ENCODE assay signal across 8 cellular contexts in the genomic region with DNA sequence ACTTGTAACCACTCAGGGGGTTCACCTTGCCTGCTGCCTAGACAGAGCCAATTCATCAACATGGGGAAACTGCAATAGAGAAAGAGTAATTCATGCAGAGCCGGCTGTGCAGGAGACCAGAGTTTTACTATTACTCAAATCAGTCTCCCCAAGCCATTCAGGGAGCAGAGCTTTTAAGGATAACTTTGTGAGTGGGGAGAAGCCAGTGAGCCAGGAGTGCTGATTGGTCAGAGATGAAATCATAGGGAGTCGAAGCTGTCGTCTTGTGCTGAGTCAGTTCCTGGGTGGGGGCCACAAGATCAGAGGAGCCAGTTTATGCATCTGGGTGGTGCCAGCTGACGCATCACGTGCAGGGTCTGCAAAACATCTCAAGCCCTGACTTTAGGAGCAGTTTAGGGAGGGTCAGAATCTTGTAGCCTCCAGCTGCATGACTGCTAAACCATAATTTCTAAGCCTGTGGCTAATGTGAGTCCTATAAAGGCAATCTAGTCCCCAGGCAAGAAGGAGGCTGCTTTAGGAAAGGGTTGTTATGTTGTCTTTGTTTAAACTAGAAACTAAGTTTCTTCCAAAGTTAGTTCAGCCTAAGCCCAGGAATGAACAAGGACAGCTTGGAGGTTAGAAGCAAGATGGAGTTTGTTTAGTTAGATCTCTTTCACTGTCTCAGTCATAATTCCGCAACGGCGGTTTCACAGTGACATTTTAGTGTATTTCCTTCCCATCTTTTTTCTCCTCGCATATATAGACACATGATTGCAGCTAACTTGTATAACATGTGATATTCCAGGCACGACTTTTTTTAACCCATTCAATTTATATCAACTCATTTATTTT.
DNase-seq lines count a peak whose midpoint lies in the region; ATAC-seq and TF ChIP-seq lines count a peak whose summit lies in the region.

No MANE protein-coding gene starts in this region.

- no peaks in the 10 kb centered on the region for H3K4me1 ChIP-seq in prostate gland (replicated peaks)

- TF ChIP-seq POLR2A in GM18505 (IDR thresholded peaks at IDR 0.05; ENCODE audit: borderline replicate concordance, extremely low read depth, insufficient read depth, insufficient read length) (no peak), prostate gland (IDR thresholded peaks at IDR 0.05) (no peak)

- H3K27me3 ChIP-seq in prostate gland (replicated peaks; ENCODE audit: insufficient read depth): no peaks in the 10 kb centered on the region

- H3K9me3 ChIP-seq in prostate gland: no peaks in the 10 kb centered on the region

- no peak overlapping the region for H3K27ac ChIP-seq in prostate gland

- H3K36me3 ChIP-seq in prostate gland: no peaks in the 10 kb centered on the region

- TF ChIP-seq CTCF in fibroblast of the aortic adventitia (IDR thresholded peaks at IDR 0.05; ENCODE audit: insufficient read depth, low read length) (no peak), prostate gland (IDR thresholded peaks at IDR 0.05) (no peak)

- ATAC-seq in GM18505 (IDR thresholded peaks at IDR 0.05; ENCODE audit: unreplicated experiment): no peak

- 58% methylated on average over 10 of the region's 10 CpGs for WGBS in prostate gland

- DNase-seq in activated gamma-delta T cell treated with Interleukin-2 at 50 U/mL for 16 hours: peak; percentile 13
- no peak for DNase-seq in activated gamma-delta T cell (lab: John Stamatoyannopoulos, UW)
- peak; percentile 38 to 40 for DNase-seq in activated CD4-positive, alpha-beta T cell treated with anti-CD3 and anti-CD28 coated beads, Interleukin-2, amount 50 U/mL, for 4 hours
- DNase-seq in fibroblast of the aortic adventitia (ENCODE audit: low read depth): peak; percentile 87
- peak; percentile 9 to 60 for DNase-seq in stimulated activated CD8-positive, alpha-beta memory T cell treated with anti-CD3 and anti-CD28 coated beads, Interleukin-15, amount 100 ng/mL, for 48 hours (ENCODE audit: low read depth in 2 of 2)
- no peak for DNase-seq in mesenteric fat pad (ENCODE audit: low spot score)
- DNase-seq in prostate gland (ENCODE audit: low spot score): no peak

- H3K4me3 ChIP-seq in fibroblast of the aortic adventitia (ENCODE audit: low read depth, low read length) (no peak overlapping the region), prostate gland (no peak overlapping the region)

- intact Hi-C loops in prostate gland (cut with DNase I): no loop called here

Comparison
In these comparisons a context has a peak if more than half of its experiments do, and no peak if none do; other contexts are left out.
1. DNase-seq: peak in activated gamma-delta T cell treated with Interleukin-2 at 50 U/mL for 16 hours (single experiment), activated CD4-positive, alpha-beta T cell treated with anti-CD3 and anti-CD28 coated beads, Interleukin-2, amount 50 U/mL, for 4 hours (2 of 2), fibroblast of the aortic adventitia (single experiment) and stimulated activated CD8-positive, alpha-beta memory T cell treated with anti-CD3 and anti-CD28 coated beads, Interleukin-15, amount 100 ng/mL, for 48 hours (2 of 2); none in activated gamma-delta T cell (single experiment), mesenteric fat pad (single experiment) and prostate gland (single experiment).